In genomic region chr9:128438343-128439109, GRCh38 we compare ENCODE assay signal across 8 cellular contexts. TPM values are rescaled to one million over a fixed set of nuclear protein-coding genes. Genes with fewer than 3 reads are reported as not detected.
DNase-seq lines count a peak whose midpoint lies in the region; ATAC-seq and TF ChIP-seq lines count a peak whose summit lies in the region.

No MANE protein-coding gene starts in this region.

- H3K4me3 ChIP-seq in choroid plexus epithelial cell (ENCODE audit: low read depth, low read length), result no peak overlapping the region

- peak; percentile 90 for DNase-seq in Daoy (ENCODE audit: low read depth)
- peak; percentile 90 for DNase-seq in NCI-H69 (lab: John Stamatoyannopoulos, UW)
- DNase-seq in activated CD4-positive, alpha-beta T cell treated with anti-CD3 and anti-CD28 coated beads for 4 hours, result peak; percentile 77 to 83
- peak; percentile 76 for DNase-seq in choroid plexus epithelial cell (ENCODE audit: low read depth)
- peak; percentile 85 for DNase-seq in left lobe of liver (ENCODE audit: low spot score)
- peak; percentile 34 to 82 (median 61) for DNase-seq in stimulated activated CD4-positive, alpha-beta T cell treated with anti-CD3 and anti-CD28 coated beads, TNF-alpha, amount 100 ng/mL, for 1 hour (ENCODE audit: low read depth in 3 of 3, low spot score in 1 of 3)

- peak; percentile 94 for TF ChIP-seq CTCF in choroid plexus epithelial cell (conservative IDR thresholded peaks at IDR 0.05; ENCODE audit: low read depth, low read length)

- ATAC-seq in HG03045 (IDR thresholded peaks at IDR 0.05; ENCODE audit: unreplicated experiment), result peak; percentile 63
- peak; percentile 99 for ATAC-seq in left lobe of liver
- no peak for ATAC-seq in GM19455 (IDR thresholded peaks at IDR 0.05; ENCODE audit: unreplicated experiment)

RNA-seq across cellular contexts. Expression of gene ODF2, which starts 17.3 kb away (rescaled TPM):
- total RNA-seq in Daoy (2014; rRNA removed; shearing (Covaris generic)), result 103 and 104 TPM in 2 replicates
- total RNA-seq in left lobe of liver, result 6.6 TPM

RNA-seq across cellular contexts. Expression of gene CERCAM, which starts 17.9 kb away (rescaled TPM):
- total RNA-seq in Daoy (2014; rRNA removed; shearing (Covaris generic)), result 16.6 and 22.0 TPM in 2 replicates
- 1.0 TPM for total RNA-seq in left lobe of liver

Comparison
In these comparisons a context has a peak if more than half of its experiments do, and no peak if none do; other contexts are left out.
1. RNA of gene ODF2, which starts 17.3 kb away (total RNA-seq): 103 to 104 TPM in Daoy; 6.6 TPM in left lobe of liver (single experiment); every median in the first group is over 10 times any median in the second.
2. Peak in every context shown above with its lines, with median percentiles within 50 percentile points of each other: DNase-seq.